19 cellular contexts compared by ENCODE assay signal in the genomic region with DNA sequence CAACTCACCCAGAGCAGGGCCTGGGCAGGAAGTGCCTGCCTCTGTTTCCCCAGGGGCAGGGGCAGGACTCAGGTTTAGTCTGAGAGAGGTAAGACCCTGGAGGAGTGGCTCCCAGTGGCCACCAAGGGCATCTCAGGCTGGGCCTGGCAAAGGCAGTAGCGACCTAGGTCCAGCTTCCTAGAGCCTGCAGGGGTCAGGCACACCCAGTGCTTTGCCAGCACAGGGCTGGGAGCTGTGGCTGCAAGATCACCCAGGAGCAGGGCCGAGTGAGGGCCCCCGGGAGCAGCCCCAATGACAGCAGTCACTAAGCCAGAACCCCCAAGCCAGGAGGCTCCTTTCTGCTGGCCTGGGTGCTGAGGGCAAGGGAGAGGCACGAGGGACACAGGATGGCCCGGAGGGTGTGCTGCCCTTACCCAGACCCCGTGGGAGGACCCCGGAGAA. TPM values are rescaled to one million over a fixed set of nuclear protein-coding genes. Genes with fewer than 3 reads are reported as not detected.
DNase-seq lines count a peak whose midpoint lies in the region; ATAC-seq, FAIRE-seq and TF ChIP-seq lines count a peak whose summit lies in the region.
"Had no signal": no experiment of that assay in that cellular context is flagged by ENCODE, and none has a peak within 500 bp of the region (broad histone marks: within the 10 kb centered on the region; RNA-seq: fewer than 3 reads in every experiment).

No MANE protein-coding gene starts in this region.

- H3K79me1 ChIP-seq in H1 (ENCODE audit: low read depth, low read length), result no peaks in the 10 kb centered on the region

- no peak overlapping the region for H3K18ac ChIP-seq in H1 (ENCODE audit: extremely low read depth, low read length)

- no peaks in the 10 kb centered on the region for H3K9me3 Mint-ChIP-seq in activated T-cell treated with anti-CD3 and anti-CD28 coated beads, Interleukin-2, amount 50 U/mL, for 24 hours
- no peaks in the 10 kb centered on the region for H3K9me3 Mint-ChIP-seq in activated T-cell treated with anti-CD3 and anti-CD28 coated beads, Interleukin-2, amount 50 U/mL, for 72 hours
- H3K9me3 Mint-ChIP-seq: CD4-positive, alpha-beta memory T cell had no signal

- POLR2A ChIA-PET in H1 (lab: Charles Lee; ENCODE audit: partially characterized antibody), result interaction anchor here (0.6 to 1.5 kb wide), 2 partner anchors 15 to 25 kb away, joined by 3 to 4 read pairs; a partner anchor contains a TSS

- no peak overlapping the region for H3K4me3 ChIP-seq in H1 (ENCODE audit: extremely low read depth in 1 of 4, insufficient read depth in 2 of 4, low read depth in 3 of 4, low read length in 4 of 4)
- no peak overlapping the region for H3K4me3 ChIP-seq in spleen
- H3K4me3 ChIP-seq: ovary, suprapubic skin had no signal

- ATAC-seq in activated T-cell treated with anti-CD3 and anti-CD28 coated beads, Interleukin-2, amount 50 U/mL, for 72 hours (replicated peaks in 1 of 2), result no peak

- H3K56ac ChIP-seq in H1 (replicated peaks; ENCODE audit: insufficient read length, low read depth, low read length), result no peak overlapping the region

- H3K27me3 ChIP-seq in H1 (replicated peaks in 1 of 4; ENCODE audit: control insufficient read depth in 3 of 4, extremely low read depth in 1 of 4, insufficient read depth in 3 of 4, low read length in 3 of 4) (no peaks in the 10 kb centered on the region; a peak in 1 of 7 replicates), spleen (replicated peaks in 1 of 7) (no peaks in the 10 kb centered on the region)
- H3K27me3 ChIP-seq: ovary had no signal

- no peak overlapping the region; the same call in 1 of the 2 replicates for H2AFZ ChIP-seq in H1 (ENCODE audit: low read length)

- no peak overlapping the region for H2BK5ac ChIP-seq in H1 (ENCODE audit: low read depth, low read length)

- no peaks in the 10 kb centered on the region for H3K9me3 ChIP-seq in H1 (ENCODE audit: insufficient read depth in 2 of 2, low read depth in 1 of 2, low read length in 1 of 2)
- no peaks in the 10 kb centered on the region for H3K9me3 ChIP-seq in spleen
- H3K9me3 ChIP-seq: ovary, suprapubic skin had no signal

- no peak overlapping the region for H3K23ac ChIP-seq in H1 (ENCODE audit: insufficient read length)

- H3K27ac Mint-ChIP-seq in activated T-cell treated with anti-CD3 and anti-CD28 coated beads, Interleukin-2, amount 50 U/mL, for 24 hours, result no peak overlapping the region
- no peak overlapping the region for H3K27ac Mint-ChIP-seq in activated T-cell treated with anti-CD3 and anti-CD28 coated beads, Interleukin-2, amount 50 U/mL, for 72 hours

- H3K4me2 ChIP-seq in H1 (ENCODE audit: insufficient read depth in 1 of 2, low read depth in 2 of 2, low read length in 2 of 2), result no peak overlapping the region

- no peaks in the 10 kb centered on the region for H4K20me1 ChIP-seq in H1 (replicated peaks in 1 of 2; ENCODE audit: control insufficient read depth in 1 of 2, insufficient read depth in 2 of 2, low read length in 2 of 2)

- peak overlapping the region; percentile 61; the same call in 1 of the 2 replicates for H2BK20ac ChIP-seq in H1 (ENCODE audit: low read length)

- H4K8ac ChIP-seq in H1 (ENCODE audit: extremely low read depth, insufficient read depth, low read length), result no peak overlapping the region

- H2AK5ac ChIP-seq in H1 (ENCODE audit: low read depth, low read length), result no peak overlapping the region

- H3K27ac ChIP-seq in H1 (ENCODE audit: low read depth, low read length) (no peak overlapping the region), spleen (no peak overlapping the region)
- H3K27ac ChIP-seq: HL-60, ovary, suprapubic skin had no signal

- 76% methylated on average over 5 of the region's 7 CpGs; no CpG with 5 or more reads in 1 of the 2 experiments for WGBS in H1 (ENCODE audit: extremely low coverage in 1 of 2, insufficient coverage in 1 of 2, insufficient read length in 1 of 2, insufficient replicate concordance in 2 of 2, low coverage in 1 of 2, low lambda C conversion rate in 2 of 2, missing lambda C conversion rate in 1 of 2), 2 experiments
- WGBS in spleen, 5 donors, result 79 to 92% (median 82%) methylated on average over 6 to 7 of the region's 7 CpGs

- intact Hi-C loops in spleen (cut with DNase I; ENCODE audit: low total_unique reads), result no loop called here

- H3K79me2 ChIP-seq in H1 (ENCODE audit: control insufficient read depth in 1 of 2, insufficient read depth in 2 of 2, low read length in 2 of 2), result no peaks in the 10 kb centered on the region

- H3K36me3 Mint-ChIP-seq in activated T-cell treated with anti-CD3 and anti-CD28 coated beads, Interleukin-2, amount 50 U/mL, for 24 hours (ENCODE audit: low read depth), result no peaks in the 10 kb centered on the region
- H3K36me3 Mint-ChIP-seq in activated T-cell treated with anti-CD3 and anti-CD28 coated beads, Interleukin-2, amount 50 U/mL, for 72 hours (ENCODE audit: insufficient read depth in 2 of 2), result no peaks in the 10 kb centered on the region
- H3K36me3 Mint-ChIP-seq: CD4-positive, alpha-beta memory T cell had no signal

- peak overlapping the region; percentile 73 for H3K4ac ChIP-seq in H1 (replicated peaks; ENCODE audit: insufficient read length, low read depth, low read length)

- TF ChIP-seq RAD21 in H1 (IDR thresholded peaks at IDR 0.05 in 1 of 2, conservative IDR thresholded peaks at IDR 0.05 in 1 of 2; ENCODE audit: low read depth in 2 of 2, low read length in 2 of 2), result no peak; a peak in 1 of 4 replicates

- no peak overlapping the region for H2BK120ac ChIP-seq in H1 (replicated peaks; ENCODE audit: low read depth, low read length)

- H3K36me3 ChIP-seq in H1 (ENCODE audit: control insufficient read depth in 2 of 4, insufficient read depth in 4 of 4, low read length in 3 of 4) (no peaks in the 10 kb centered on the region), spleen (no peaks in the 10 kb centered on the region)
- H3K36me3 ChIP-seq: ovary, suprapubic skin had no signal

- TF ChIP-seq POLR2A in H1 (IDR thresholded peaks at IDR 0.05; ENCODE audit: control extremely low read depth in 1 of 2, low read depth in 2 of 2, low read length in 2 of 2), result no peak
- no peak for TF ChIP-seq POLR2A in spleen (IDR thresholded peaks at IDR 0.05)

- no peak overlapping the region for H3K14ac ChIP-seq in H1 (ENCODE audit: insufficient read length)

- no peak overlapping the region for H4K5ac ChIP-seq in H1 (ENCODE audit: insufficient read length, low read depth, low read length)

- no peak overlapping the region for H3K4me3 Mint-ChIP-seq in activated T-cell treated with anti-CD3 and anti-CD28 coated beads, Interleukin-2, amount 50 U/mL, for 24 hours
- H3K4me3 Mint-ChIP-seq in activated T-cell treated with anti-CD3 and anti-CD28 coated beads, Interleukin-2, amount 50 U/mL, for 72 hours, result peak overlapping the region in 1 of 2 donors; percentile 1
- H3K4me3 Mint-ChIP-seq: CD4-positive, alpha-beta memory T cell had no signal

- no peak for TF ChIP-seq EP300 in H1 (IDR thresholded peaks at IDR 0.05; ENCODE audit: borderline replicate concordance in 1 of 2, low read depth in 2 of 2, low read length in 2 of 2)

- TF ChIP-seq CTCF in H1 (IDR thresholded peaks at IDR 0.05; ENCODE audit: control extremely low read depth in 1 of 3, insufficient read depth in 1 of 3, low read depth in 1 of 3, low read length in 3 of 3) (peak in 2 of 3 experiments; percentile 35 to 43; a peak in 3 of 4 replicates), spleen (IDR thresholded peaks at IDR 0.05 in 8 of 11, conservative IDR thresholded peaks at IDR 0.05 in 3 of 11) (no peak)

- no peaks in the 10 kb centered on the region for H3K27me3 Mint-ChIP-seq in activated T-cell treated with anti-CD3 and anti-CD28 coated beads, Interleukin-2, amount 50 U/mL, for 24 hours
- H3K27me3 Mint-ChIP-seq in activated T-cell treated with anti-CD3 and anti-CD28 coated beads, Interleukin-2, amount 50 U/mL, for 72 hours (ENCODE audit: low read depth), result no peaks in the 10 kb centered on the region
- H3K27me3 Mint-ChIP-seq: CD4-positive, alpha-beta memory T cell had no signal

- DNase-seq in activated T-cell treated with anti-CD3 and anti-CD28 coated beads, Interleukin-2, amount 50 U/mL, for 24 hours, result peak; percentile 37
- DNase-seq in activated T-cell treated with anti-CD3 and anti-CD28 coated beads, Interleukin-2, amount 50 U/mL, for 72 hours, result no peak
- peak; percentile 8 for DNase-seq in HuH-7.5 (ENCODE audit: low spot score)
- no peak for DNase-seq in H1 (ENCODE audit: low read depth in 1 of 2, low spot score in 2 of 2)
- DNase-seq in spleen, result peak; percentile 75
- no peak for DNase-seq in inferior parietal cortex (ENCODE audit: extremely low spot score)
- DNase-seq in NCI-H1436 (lab: John Stamatoyannopoulos, UW), result no peak
- DNase-seq in HPDE6-E6E7 (ENCODE audit: extremely low spot score), result no peak
- DNase-seq: activated CD4-positive, alpha-beta T cell treated with anti-CD3 and anti-CD28 coated beads for 1 hour; caudate nucleus; CD4-positive, alpha-beta memory T cell; foreskin melanocyte; NCI-H774 had no signal

- H3K4me1 Mint-ChIP-seq in activated T-cell treated with anti-CD3 and anti-CD28 coated beads, Interleukin-2, amount 50 U/mL, for 24 hours (ENCODE audit: low read depth), result peaks cover 95% of the 10 kb centered on the region
- H3K4me1 Mint-ChIP-seq in activated T-cell treated with anti-CD3 and anti-CD28 coated beads, Interleukin-2, amount 50 U/mL, for 72 hours (ENCODE audit: low read depth), result peaks cover 97% of the 10 kb centered on the region

- peaks cover 0 to 20% (median 7%) of the 10 kb centered on the region in 4 experiments; a peak in 6 of 7 replicates for H3K4me1 ChIP-seq in H1 (replicated peaks in 1 of 4; ENCODE audit: control insufficient read depth in 3 of 4, insufficient read depth in 4 of 4, low read length in 3 of 4)
- H3K4me1 ChIP-seq in spleen, result peaks cover 20 to 67% (median 43%) of the 10 kb centered on the region in 6 donors

- no peak overlapping the region for H4K91ac ChIP-seq in H1 (replicated peaks; ENCODE audit: insufficient read length, low read length)

- no peak for FAIRE-seq in H1 (lab: Jason Lieb, UNC)

- H2BK15ac ChIP-seq in H1 (ENCODE audit: low read length), result no peak overlapping the region

- H2BK12ac ChIP-seq in H1 (ENCODE audit: low read depth, low read length), result 0 out of 2 replicates have a peak overlapping the region, but pooled peaks have one; percentile 43

- H3K23me2 ChIP-seq in H1 (ENCODE audit: low read depth, low read length), result no peaks in the 10 kb centered on the region; the same call in 1 of the 2 replicates

- CTCF ChIA-PET in H1 (lab: Charles Lee; ENCODE audit: partially characterized antibody), result interaction anchor here (1.0 to 10.1 kb wide), 4 partner anchors 10 to 114 kb away, joined by 4 to 98 read pairs (median 27); a partner anchor contains a TSS

- H3K9ac ChIP-seq in H1 (replicated peaks in 1 of 4; ENCODE audit: extremely low read depth in 1 of 4, low read depth in 3 of 4, low read length in 3 of 4), result no peak overlapping the region

RNA-seq across cellular contexts. Expression of a gene that starts 8.8 kb away (rescaled TPM):
- 100 to 1,000 TPM; 340 to 388 TPM for total RNA-seq in activated T-cell treated with anti-CD3 and anti-CD28 coated beads, Interleukin-2, amount 50 U/mL, for 72 hours
- 8.7 and 10.1 TPM in 2 replicates for total RNA-seq in H1 (2021; fragmentation: NEBNext Ultra II Directional; extraction: Animal tissue kit (Norgen Biotek cat#: 25700))
- polyA plus RNA-seq in H1 (2011; rRNA removed), result 10.4 and 11.7 TPM in 2 replicates
- polyA plus RNA-seq in H1 (2011; cell fraction: cytosol; rRNA removed), result 8.4 TPM
- 21.7 TPM for polyA plus RNA-seq in H1 (2011; cell fraction: nucleus; rRNA removed)
- 5.9 to 8.2 TPM (median 7.6 TPM) in 4 replicates for polyA plus RNA-seq in H1 (2012, experiment 1 of 2)
- polyA plus RNA-seq in H1 (2012, experiment 2 of 2), result 9.0 TPM
- 3.6 TPM for polyA plus RNA-seq in H1 (2013, experiment 1 of 2)
- 3.2 TPM for polyA plus RNA-seq in H1 (2013, experiment 2 of 2)
- 5.5 and 5.9 TPM in 2 replicates for polyA minus RNA-seq in H1 (2011; rRNA and poly(A)+ RNA removed)
- polyA minus RNA-seq in H1 (2011; cell fraction: cytosol; rRNA and poly(A)+ RNA removed), result 5.7 TPM
- polyA minus RNA-seq in H1 (2011; cell fraction: nucleus; rRNA and poly(A)+ RNA removed), result 26.8 TPM
- 10 to 100 TPM; 27.2 to 88.0 (median 45.0) TPM for total RNA-seq in spleen
- polyA plus RNA-seq in spleen, result 10 to 100 TPM; 24.2 to 60.8 (median 47.6) TPM

RNA-seq across cellular contexts. Expression of a gene that starts 15.7 kb away (rescaled TPM):
- total RNA-seq in activated T-cell treated with anti-CD3 and anti-CD28 coated beads, Interleukin-2, amount 50 U/mL, for 72 hours, result 1 to 10 TPM; 8.1 to 9.1 TPM
- 0.60 and 0.75 TPM in 2 replicates for total RNA-seq in H1 (2021; fragmentation: NEBNext Ultra II Directional; extraction: Animal tissue kit (Norgen Biotek cat#: 25700))
- 1.4 and 2.2 TPM in 2 replicates for polyA plus RNA-seq in H1 (2011; rRNA removed)
- polyA plus RNA-seq in H1 (2011; cell fraction: cytosol; rRNA removed), result 1.4 TPM
- polyA plus RNA-seq in H1 (2011; cell fraction: nucleus; rRNA removed), result 2.5 TPM
- polyA plus RNA-seq in H1 (2012, experiment 1 of 2), result 0.28 to 1.2 TPM (median 0.73 TPM) in 4 replicates
- polyA plus RNA-seq in H1 (2012, experiment 2 of 2), result 0.54 TPM
- polyA plus RNA-seq in H1 (2013, experiment 1 of 2), result 0.67 TPM
- polyA plus RNA-seq in H1 (2013, experiment 2 of 2), result 0.46 TPM
- 1.2 and 1.6 TPM in 2 replicates for polyA minus RNA-seq in H1 (2011; rRNA and poly(A)+ RNA removed)
- polyA minus RNA-seq in H1 (2011; cell fraction: cytosol; rRNA and poly(A)+ RNA removed), result 1.8 TPM
- 1.8 TPM for polyA minus RNA-seq in H1 (2011; cell fraction: nucleus; rRNA and poly(A)+ RNA removed)
- total RNA-seq in spleen, result 1 to 10 TPM in 2 of 7 donors, under 1 TPM in 4, not detected in 1; 0.49 to 2.2 (median 0.72) TPM
- polyA plus RNA-seq in spleen, result under 1 TPM; 0.24 to 0.33 (median 0.29) TPM
- total RNA-seq: A673, RPMI7951 had no signal

RNA-seq across cellular contexts. Expression of a gene that starts 37.6 kb away (rescaled TPM):
- 1 to 10 TPM; 1.7 to 2.1 TPM for total RNA-seq in activated T-cell treated with anti-CD3 and anti-CD28 coated beads, Interleukin-2, amount 50 U/mL, for 72 hours
- total RNA-seq in H1 (2021; fragmentation: NEBNext Ultra II Directional; extraction: Animal tissue kit (Norgen Biotek cat#: 25700)), result 6.5 and 6.6 TPM in 2 replicates
- polyA plus RNA-seq in H1 (2011; rRNA removed), result 5.8 and 8.3 TPM in 2 replicates
- 6.6 TPM for polyA plus RNA-seq in H1 (2011; cell fraction: cytosol; rRNA removed)
- 14.4 TPM for polyA plus RNA-seq in H1 (2011; cell fraction: nucleus; rRNA removed)
- 3.3 to 6.4 TPM (median 5.3 TPM) in 4 replicates for polyA plus RNA-seq in H1 (2012, experiment 1 of 2)
- 4.8 TPM for polyA plus RNA-seq in H1 (2012, experiment 2 of 2)
- 3.7 TPM for polyA plus RNA-seq in H1 (2013, experiment 1 of 2)
- polyA plus RNA-seq in H1 (2013, experiment 2 of 2), result 4.0 TPM
- polyA minus RNA-seq in H1 (2011; rRNA and poly(A)+ RNA removed), result 4.4 and 4.9 TPM in 2 replicates
- polyA minus RNA-seq in H1 (2011; cell fraction: cytosol; rRNA and poly(A)+ RNA removed), result 6.7 TPM
- polyA minus RNA-seq in H1 (2011; cell fraction: nucleus; rRNA and poly(A)+ RNA removed), result 6.8 TPM
- total RNA-seq in spleen, result 10 to 100 TPM in 3 of 7 donors, 1 to 10 TPM in 4; 3.1 to 14.2 (median 9.0) TPM
- polyA plus RNA-seq in spleen, result 1 to 10 TPM; 1.8 to 4.2 (median 1.8) TPM
- total RNA-seq: A673; CD4-positive, alpha-beta memory T cell; M059J; RPMI7951 had no signal
- polyA plus RNA-seq: CD4-positive, alpha-beta memory T cell had no signal

RNA-seq across cellular contexts. Expression of a gene that starts 54.6 kb away (rescaled TPM):
- 100 to 1,000 TPM; 202 to 225 TPM for total RNA-seq in activated T-cell treated with anti-CD3 and anti-CD28 coated beads, Interleukin-2, amount 50 U/mL, for 72 hours
- total RNA-seq in H1 (2021; fragmentation: NEBNext Ultra II Directional; extraction: Animal tissue kit (Norgen Biotek cat#: 25700)), result 200 and 207 TPM in 2 replicates
- polyA plus RNA-seq in H1 (2011; rRNA removed) (60.3 and 89.1 TPM in 2 replicates), spleen (10 to 100 TPM; 45.1 to 73.0 (median 52.2) TPM)
- polyA plus RNA-seq in H1 (2011; cell fraction: cytosol; rRNA removed), result 90.5 TPM
- polyA plus RNA-seq in H1 (2011; cell fraction: nucleus; rRNA removed), result 50.4 TPM
- polyA plus RNA-seq in H1 (2012, experiment 1 of 2), result 125 to 145 TPM (median 130 TPM) in 4 replicates
- polyA plus RNA-seq in H1 (2012, experiment 2 of 2), result 61.7 TPM
- polyA plus RNA-seq in H1 (2013, experiment 1 of 2), result 108 TPM
- polyA plus RNA-seq in H1 (2013, experiment 2 of 2), result 99.9 TPM
- 116 and 121 TPM in 2 replicates for polyA minus RNA-seq in H1 (2011; rRNA and poly(A)+ RNA removed)
- 74.0 TPM for polyA minus RNA-seq in H1 (2011; cell fraction: cytosol; rRNA and poly(A)+ RNA removed)
- 149 TPM for polyA minus RNA-seq in H1 (2011; cell fraction: nucleus; rRNA and poly(A)+ RNA removed)
- 100 to 1,000 TPM in 5 of 7 donors, 10 to 100 TPM in 2; 89.8 to 174 (median 123) TPM for total RNA-seq in spleen

Comparison
In these comparisons a context has a peak if more than half of its experiments do, and no peak if none do; other contexts are left out.
1. DNase-seq: peak in activated T-cell treated with anti-CD3 and anti-CD28 coated beads, Interleukin-2, amount 50 U/mL, for 24 hours (single experiment), HuH-7.5 (single experiment) and spleen (single experiment); none in activated T-cell treated with anti-CD3 and anti-CD28 coated beads, Interleukin-2, amount 50 U/mL, for 72 hours (0 of 2), H1 (0 of 2), inferior parietal cortex (single experiment), NCI-H1436 (single experiment) and HPDE6-E6E7 (single experiment).
2. CTCF ChIP-seq: peak in H1 (2 of 3); none in spleen (0 of 11).